Comparison of ENCODE assay signal across 1 cellular context in genomic region chr10:72308320-72308987, GRCh38.
TF ChIP-seq lines count a peak whose summit lies in the region.

No MANE protein-coding gene starts in this region.

TF ChIP-seq in K562, 482 proteins besides CTCF, POLR2A, EP300 and RAD21 (continued from another document and continues in another):
- TF ChIP-seq, protein P1, sequence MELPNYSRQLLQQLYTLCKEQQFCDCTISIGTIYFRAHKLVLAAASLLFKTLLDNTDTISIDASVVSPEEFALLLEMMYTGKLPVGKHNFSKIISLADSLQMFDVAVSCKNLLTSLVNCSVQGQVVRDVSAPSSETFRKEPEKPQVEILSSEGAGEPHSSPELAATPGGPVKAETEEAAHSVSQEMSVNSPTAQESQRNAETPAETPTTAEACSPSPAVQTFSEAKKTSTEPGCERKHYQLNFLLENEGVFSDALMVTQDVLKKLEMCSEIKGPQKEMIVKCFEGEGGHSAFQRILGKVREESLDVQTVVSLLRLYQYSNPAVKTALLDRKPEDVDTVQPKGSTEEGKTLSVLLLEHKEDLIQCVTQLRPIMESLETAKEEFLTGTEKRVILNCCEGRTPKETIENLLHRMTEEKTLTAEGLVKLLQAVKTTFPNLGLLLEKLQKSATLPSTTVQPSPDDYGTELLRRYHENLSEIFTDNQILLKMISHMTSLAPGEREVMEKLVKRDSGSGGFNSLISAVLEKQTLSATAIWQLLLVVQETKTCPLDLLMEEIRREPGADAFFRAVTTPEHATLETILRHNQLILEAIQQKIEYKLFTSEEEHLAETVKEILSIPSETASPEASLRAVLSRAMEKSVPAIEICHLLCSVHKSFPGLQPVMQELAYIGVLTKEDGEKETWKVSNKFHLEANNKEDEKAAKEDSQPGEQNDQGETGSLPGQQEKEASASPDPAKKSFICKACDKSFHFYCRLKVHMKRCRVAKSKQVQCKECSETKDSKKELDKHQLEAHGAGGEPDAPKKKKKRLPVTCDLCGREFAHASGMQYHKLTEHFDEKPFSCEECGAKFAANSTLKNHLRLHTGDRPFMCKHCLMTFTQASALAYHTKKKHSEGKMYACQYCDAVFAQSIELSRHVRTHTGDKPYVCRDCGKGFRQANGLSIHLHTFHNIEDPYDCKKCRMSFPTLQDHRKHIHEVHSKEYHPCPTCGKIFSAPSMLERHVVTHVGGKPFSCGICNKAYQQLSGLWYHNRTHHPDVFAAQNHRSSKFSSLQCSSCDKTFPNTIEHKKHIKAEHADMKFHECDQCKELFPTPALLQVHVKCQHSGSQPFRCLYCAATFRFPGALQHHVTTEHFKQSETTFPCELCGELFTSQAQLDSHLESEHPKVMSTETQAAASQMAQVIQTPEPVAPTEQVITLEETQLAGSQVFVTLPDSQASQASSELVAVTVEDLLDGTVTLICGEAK (IDR thresholded peaks at IDR 0.05), result 0 out of 2 replicates have a peak, but pooled peaks have one; percentile 11
- TF ChIP-seq, protein P1 (CRISPR knock-in tag; IDR thresholded peaks at IDR 0.05), result no peak
- no peak for TF ChIP-seq FOXJ2 (tag; IDR thresholded peaks at IDR 0.05)
- TF ChIP-seq ZNF445 (CRISPR knock-in tag; IDR thresholded peaks at IDR 0.05; ENCODE audit: low read depth), result no peak
- no peak for TF ChIP-seq RBM14 (IDR thresholded peaks at IDR 0.05; ENCODE audit: borderline replicate concordance, insufficient read depth, low read depth, low read length)
- TF ChIP-seq E2F4 (CRISPR knock-in tag; IDR thresholded peaks at IDR 0.05; ENCODE audit: low read depth), result no peak
- no peak for TF ChIP-seq ZNF324 (CRISPR knock-in tag; IDR thresholded peaks at IDR 0.05)
- TF ChIP-seq, protein P2, sequence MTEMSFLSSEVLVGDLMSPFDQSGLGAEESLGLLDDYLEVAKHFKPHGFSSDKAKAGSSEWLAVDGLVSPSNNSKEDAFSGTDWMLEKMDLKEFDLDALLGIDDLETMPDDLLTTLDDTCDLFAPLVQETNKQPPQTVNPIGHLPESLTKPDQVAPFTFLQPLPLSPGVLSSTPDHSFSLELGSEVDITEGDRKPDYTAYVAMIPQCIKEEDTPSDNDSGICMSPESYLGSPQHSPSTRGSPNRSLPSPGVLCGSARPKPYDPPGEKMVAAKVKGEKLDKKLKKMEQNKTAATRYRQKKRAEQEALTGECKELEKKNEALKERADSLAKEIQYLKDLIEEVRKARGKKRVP (CRISPR knock-in tag; IDR thresholded peaks at IDR 0.05), result peak; percentile 66; the same call in 1 of the 2 replicates
- no peak for TF ChIP-seq ZNF224 (CRISPR knock-in tag; IDR thresholded peaks at IDR 0.05)
- TF ChIP-seq EGR1 (conservative IDR thresholded peaks at IDR 0.05), result no peak
- TF ChIP-seq OTX1 (CRISPR knock-in tag; IDR thresholded peaks at IDR 0.05), result no peak; the same call in 1 of the 2 replicates
- TF ChIP-seq, protein P3, sequence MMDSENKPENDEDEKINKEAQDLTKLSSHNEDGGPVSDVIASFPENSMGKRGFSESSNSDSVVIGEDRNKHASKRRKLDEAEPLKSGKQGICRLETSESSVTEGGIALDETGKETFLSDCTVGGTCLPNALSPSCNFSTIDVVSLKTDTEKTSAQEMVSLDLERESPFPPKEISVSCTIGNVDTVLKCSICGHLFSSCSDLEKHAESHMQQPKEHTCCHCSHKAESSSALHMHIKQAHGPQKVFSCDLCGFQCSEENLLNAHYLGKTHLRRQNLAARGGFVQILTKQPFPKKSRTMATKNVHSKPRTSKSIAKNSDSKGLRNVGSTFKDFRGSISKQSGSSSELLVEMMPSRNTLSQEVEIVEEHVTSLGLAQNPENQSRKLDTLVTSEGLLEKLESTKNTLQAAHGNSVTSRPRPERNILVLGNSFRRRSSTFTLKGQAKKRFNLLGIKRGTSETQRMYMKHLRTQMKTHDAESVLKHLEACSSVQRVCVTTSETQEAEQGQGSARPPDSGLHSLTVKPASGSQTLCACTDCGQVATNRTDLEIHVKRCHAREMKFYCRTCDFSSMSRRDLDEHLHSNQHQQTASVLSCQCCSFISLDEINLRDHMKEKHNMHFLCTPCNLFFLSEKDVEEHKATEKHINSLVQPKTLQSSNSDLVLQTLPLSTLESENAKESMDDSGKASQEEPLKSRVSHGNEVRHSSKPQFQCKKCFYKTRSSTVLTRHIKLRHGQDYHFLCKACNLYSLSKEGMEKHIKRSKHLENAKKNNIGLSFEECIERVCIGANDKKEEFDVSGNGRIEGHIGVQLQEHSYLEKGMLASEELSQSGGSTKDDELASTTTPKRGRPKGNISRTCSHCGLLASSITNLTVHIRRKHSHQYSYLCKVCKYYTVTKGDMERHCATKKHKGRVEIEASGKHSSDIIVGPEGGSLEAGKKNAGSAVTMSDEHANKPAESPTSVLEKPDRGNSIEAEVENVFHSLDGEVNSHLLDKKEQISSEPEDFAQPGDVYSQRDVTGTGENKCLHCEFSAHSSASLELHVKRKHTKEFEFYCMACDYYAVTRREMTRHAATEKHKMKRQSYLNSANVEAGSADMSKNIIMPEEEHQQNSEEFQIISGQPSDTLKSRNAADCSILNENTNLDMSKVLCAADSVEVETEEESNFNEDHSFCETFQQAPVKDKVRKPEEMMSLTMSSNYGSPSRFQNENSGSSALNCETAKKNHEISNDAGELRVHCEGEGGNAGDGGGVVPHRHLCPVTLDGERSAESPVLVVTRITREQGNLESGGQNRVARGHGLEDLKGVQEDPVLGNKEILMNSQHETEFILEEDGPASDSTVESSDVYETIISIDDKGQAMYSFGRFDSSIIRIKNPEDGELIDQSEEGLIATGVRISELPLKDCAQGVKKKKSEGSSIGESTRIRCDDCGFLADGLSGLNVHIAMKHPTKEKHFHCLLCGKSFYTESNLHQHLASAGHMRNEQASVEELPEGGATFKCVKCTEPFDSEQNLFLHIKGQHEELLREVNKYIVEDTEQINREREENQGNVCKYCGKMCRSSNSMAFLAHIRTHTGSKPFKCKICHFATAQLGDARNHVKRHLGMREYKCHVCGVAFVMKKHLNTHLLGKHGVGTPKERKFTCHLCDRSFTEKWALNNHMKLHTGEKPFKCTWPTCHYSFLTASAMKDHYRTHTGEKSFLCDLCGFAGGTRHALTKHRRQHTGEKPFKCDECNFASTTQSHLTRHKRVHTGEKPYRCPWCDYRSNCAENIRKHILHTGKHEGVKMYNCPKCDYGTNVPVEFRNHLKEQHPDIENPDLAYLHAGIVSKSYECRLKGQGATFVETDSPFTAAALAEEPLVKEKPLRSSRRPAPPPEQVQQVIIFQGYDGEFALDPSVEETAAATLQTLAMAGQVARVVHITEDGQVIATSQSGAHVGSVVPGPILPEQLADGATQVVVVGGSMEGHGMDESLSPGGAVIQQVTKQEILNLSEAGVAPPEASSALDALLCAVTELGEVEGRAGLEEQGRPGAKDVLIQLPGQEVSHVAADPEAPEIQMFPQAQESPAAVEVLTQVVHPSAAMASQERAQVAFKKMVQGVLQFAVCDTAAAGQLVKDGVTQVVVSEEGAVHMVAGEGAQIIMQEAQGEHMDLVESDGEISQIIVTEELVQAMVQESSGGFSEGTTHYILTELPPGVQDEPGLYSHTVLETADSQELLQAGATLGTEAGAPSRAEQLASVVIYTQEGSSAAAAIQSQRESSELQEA (IDR thresholded peaks at IDR 0.05; ENCODE audit: low read depth), result no peak
- TF ChIP-seq ZNF232 (CRISPR knock-in tag; IDR thresholded peaks at IDR 0.05), result no peak
- no peak for TF ChIP-seq SNRNP70 (optimal IDR thresholded peaks at IDR 0.05; ENCODE audit: low read depth, low read length)
- TF ChIP-seq ZNF431 (CRISPR knock-in tag; IDR thresholded peaks at IDR 0.05), result no peak
- peak; percentile 59 for TF ChIP-seq ZFP1 (CRISPR knock-in tag; IDR thresholded peaks at IDR 0.05)
- TF ChIP-seq CTCFL (IDR thresholded peaks at IDR 0.05; ENCODE audit: borderline replicate concordance, insufficient read depth, low read depth, low read length, poor library complexity, severe bottlenecking), result no peak
- 0 out of 2 replicates have a peak, but pooled peaks have one; percentile 35 for TF ChIP-seq MAFG (tag; conservative IDR thresholded peaks at IDR 0.05)
- TF ChIP-seq TCFL5 (CRISPR knock-in tag; conservative IDR thresholded peaks at IDR 0.05), result no peak
- no peak for TF ChIP-seq NELFE (IDR thresholded peaks at IDR 0.05; ENCODE audit: insufficient read depth, insufficient read length)
